In genomic region chr3:194574639-194575483, GRCh38 we compare ENCODE assay signal across 1 cellular context.
TF ChIP-seq lines count a peak whose summit lies in the region.

No MANE protein-coding gene starts in this region.

TF ChIP-seq in K562, 482 proteins besides CTCF, POLR2A, EP300 and RAD21 (continued from another document):
- no peak for TF ChIP-seq CUX1 (CRISPR knock-in tag; IDR thresholded peaks at IDR 0.05)
- TF ChIP-seq CC2D1A (IDR thresholded peaks at IDR 0.05) = no peak
- no peak for TF ChIP-seq ELF4 (CRISPR knock-in tag; IDR thresholded peaks at IDR 0.05)
- TF ChIP-seq ELF1 (tag; IDR thresholded peaks at IDR 0.05) = 0 out of 2 replicates have a peak, but pooled peaks have one; percentile 46
- no peak for TF ChIP-seq ZFP91 (CRISPR knock-in tag; IDR thresholded peaks at IDR 0.05)
- TF ChIP-seq RBM39 (optimal IDR thresholded peaks at IDR 0.05; ENCODE audit: low read depth, low read length) = no peak
- TF ChIP-seq SMAD3 (CRISPR knock-in tag; conservative IDR thresholded peaks at IDR 0.05) = no peak
- TF ChIP-seq BCL6 (CRISPR knock-in tag; IDR thresholded peaks at IDR 0.05) = no peak
- TF ChIP-seq NCOA2 (IDR thresholded peaks at IDR 0.05; ENCODE audit: partially characterized antibody in 2 of 2) = no peak
- no peak for TF ChIP-seq NBN (IDR thresholded peaks at IDR 0.05; ENCODE audit: low read depth)
- no peak for TF ChIP-seq CGGBP1 (CRISPR knock-in tag; IDR thresholded peaks at IDR 0.05)
- TF ChIP-seq MEIS2 (IDR thresholded peaks at IDR 0.05; ENCODE audit: partially characterized antibody) = peak; percentile 92
- no peak for TF ChIP-seq E2F6 (IDR thresholded peaks at IDR 0.05; ENCODE audit: borderline replicate concordance in 1 of 2, extremely low read depth in 1 of 2, insufficient read depth in 1 of 2, insufficient read length in 1 of 2, low read depth in 1 of 2, low read length in 1 of 2, poor library complexity in 1 of 2, severe bottlenecking in 1 of 2)
- TF ChIP-seq ASH1L (IDR thresholded peaks at IDR 0.05; ENCODE audit: borderline replicate concordance, low read depth, partially characterized antibody) = no peak
- TF ChIP-seq NR2C2 (CRISPR knock-in tag; IDR thresholded peaks at IDR 0.05) = no peak
- 0 out of 2 replicates have a peak, but pooled peaks have one; percentile 28 for TF ChIP-seq NR2C2 (tag; IDR thresholded peaks at IDR 0.05)
- TF ChIP-seq RBM15 (IDR thresholded peaks at IDR 0.05; ENCODE audit: insufficient read depth, low read length) = no peak
- no peak for TF ChIP-seq ZNF778 (CRISPR knock-in tag; IDR thresholded peaks at IDR 0.05)
- TF ChIP-seq YBX1 (IDR thresholded peaks at IDR 0.05) = no peak
- no peak for TF ChIP-seq SMAD2 (IDR thresholded peaks at IDR 0.05; ENCODE audit: low read depth, low read length)
- no peak for TF ChIP-seq CHD4 (IDR thresholded peaks at IDR 0.05; ENCODE audit: insufficient read depth, insufficient replicate concordance, low read depth, low read length, poor library complexity, severe bottlenecking)
- no peak for TF ChIP-seq SLC30A9 (CRISPR knock-in tag; IDR thresholded peaks at IDR 0.05)
- TF ChIP-seq PCBP1 (IDR thresholded peaks at IDR 0.05; ENCODE audit: low read depth, low read length, poor library complexity, severe bottlenecking) = no peak
- TF ChIP-seq PHB (CRISPR knock-in tag; IDR thresholded peaks at IDR 0.05) = no peak
- no peak for TF ChIP-seq NEUROD1 (IDR thresholded peaks at IDR 0.05; ENCODE audit: borderline replicate concordance, low read depth, low read length, partially characterized antibody)
- no peak for TF ChIP-seq RB1 (IDR thresholded peaks at IDR 0.05; ENCODE audit: low read depth)
- peak; percentile 88 for TF ChIP-seq SMARCE1 (IDR thresholded peaks at IDR 0.05)
- peak; percentile 98 for TF ChIP-seq TAF9B (IDR thresholded peaks at IDR 0.05; ENCODE audit: partially characterized antibody)
- no peak for TF ChIP-seq TEAD4 (IDR thresholded peaks at IDR 0.05; ENCODE audit: low read length)
- no peak for TF ChIP-seq TEAD4 (CRISPR knock-in tag; IDR thresholded peaks at IDR 0.05; ENCODE audit: borderline replicate concordance)
- no peak for TF ChIP-seq KLF6 (CRISPR knock-in tag; IDR thresholded peaks at IDR 0.05; ENCODE audit: borderline replicate concordance)
- no peak for TF ChIP-seq SRF (CRISPR knock-in tag; IDR thresholded peaks at IDR 0.05)
- TF ChIP-seq NR4A1 (CRISPR knock-in tag; IDR thresholded peaks at IDR 0.05) = no peak
- TF ChIP-seq NR4A1 (tag; IDR thresholded peaks at IDR 0.05) = no peak
- TF ChIP-seq ZNF408 (CRISPR knock-in tag; IDR thresholded peaks at IDR 0.05; ENCODE audit: low read depth) = no peak
- peak in 1 of 2 experiments; percentile 71 for TF ChIP-seq AFF1 (IDR thresholded peaks at IDR 0.05; ENCODE audit: low read depth in 1 of 2, partially characterized antibody in 2 of 2)
- peak; percentile 51; the same call in 1 of the 2 replicates for TF ChIP-seq NCOR1 (IDR thresholded peaks at IDR 0.05)
- TF ChIP-seq DACH1 (IDR thresholded peaks at IDR 0.05; ENCODE audit: partially characterized antibody) = peak; percentile 91
- no peak for TF ChIP-seq MTF1 (CRISPR knock-in tag; IDR thresholded peaks at IDR 0.05; ENCODE audit: borderline replicate concordance)
- no peak for TF ChIP-seq FIP1L1 (IDR thresholded peaks at IDR 0.05; ENCODE audit: low read depth, low read length, poor library complexity, severe bottlenecking)
- TF ChIP-seq POLR3A (IDR thresholded peaks at IDR 0.05; ENCODE audit: borderline replicate concordance, extremely low read depth, insufficient read depth, insufficient read length) = no peak
- no peak for TF ChIP-seq FOXK1 (CRISPR knock-in tag; IDR thresholded peaks at IDR 0.05; ENCODE audit: borderline replicate concordance)
- no peak for TF ChIP-seq RBM34 (IDR thresholded peaks at IDR 0.05; ENCODE audit: borderline replicate concordance, insufficient read depth, low read length)
- TF ChIP-seq TCF3 (CRISPR knock-in tag; IDR thresholded peaks at IDR 0.05) = peak; percentile 76
- TF ChIP-seq DMBX1 (CRISPR knock-in tag; IDR thresholded peaks at IDR 0.05; ENCODE audit: borderline replicate concordance) = no peak
- no peak for TF ChIP-seq ZNF134 (CRISPR knock-in tag; conservative IDR thresholded peaks at IDR 0.05)
- TF ChIP-seq MITF (IDR thresholded peaks at IDR 0.05) = no peak
- peak in 1 of 2 experiments; percentile 55; a peak in 1 of 4 replicates for TF ChIP-seq MNT (conservative IDR thresholded peaks at IDR 0.05)
